ENCODE assay signal across 8 cellular contexts in the genomic region with DNA sequence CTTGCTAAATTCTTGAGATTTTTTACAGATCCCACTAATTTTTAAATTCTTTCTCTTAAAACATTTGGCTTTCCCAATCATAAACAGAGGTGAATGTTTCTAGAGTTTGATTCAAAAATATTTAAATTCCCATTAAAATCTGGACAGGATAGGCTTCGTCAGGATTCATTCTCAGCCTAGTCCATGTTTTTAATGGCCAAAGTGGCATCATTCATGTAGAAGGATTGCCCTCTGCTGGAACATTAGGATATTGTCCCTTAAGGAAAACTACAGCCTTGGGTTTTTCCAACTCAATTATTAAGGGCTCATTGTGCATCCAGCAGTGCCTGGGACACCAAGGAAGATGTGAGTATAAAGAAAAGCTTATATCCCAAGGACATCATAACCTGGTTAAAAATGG.
A peak's percentile ranks its signal among the peaks of the same experiment; 100 is the strongest.
DNase-seq lines count a peak whose midpoint lies in the region; ATAC-seq and TF ChIP-seq lines count a peak whose summit lies in the region.

No MANE protein-coding gene starts in this region.

- H3K4me3 ChIP-seq in OCI-LY7 (ENCODE audit: low read depth, low read length, poor library complexity, severe bottlenecking) (no peak overlapping the region), epithelial cell of proximal tubule (ENCODE audit: low read depth, low read length) (no peak overlapping the region)

- no peak overlapping the region for H3K27ac Mint-ChIP-seq in neural crest cell (ENCODE audit: unreplicated experiment)
- no peak overlapping the region for H3K27ac Mint-ChIP-seq in activated CD8-positive, alpha-beta T cell treated with anti-CD3 and anti-CD28 coated beads, Interleukin-2, amount 10 ng/mL, durations not matched to agents 7 days and 5 days

- H4K20me1 ChIP-seq in OCI-LY7 (ENCODE audit: insufficient read depth, low read length): no peaks in the 10 kb centered on the region

- no peak overlapping the region for H2AFZ ChIP-seq in OCI-LY7 (ENCODE audit: low read length)

- CTCF ChIA-PET in OCI-LY7 (lab: Charles Lee; ENCODE audit: unreplicated experiment): interaction anchor here (0.6 to 2.0 kb wide), 2 partner anchors 65 to 69 kb away, joined by 3 to 8 read pairs; no protein-coding TSS in a partner anchor
- CTCF ChIA-PET in activated CD8-positive, alpha-beta T cell treated with anti-CD3 and anti-CD28 coated beads, Interleukin-2, amount 10 ng/mL, durations not matched to agents 7 days and 5 days (lab: Charles Lee): no interaction called here

- no peak overlapping the region for H3K4me3 Mint-ChIP-seq in neural crest cell
- no peak overlapping the region for H3K4me3 Mint-ChIP-seq in activated CD8-positive, alpha-beta T cell treated with anti-CD3 and anti-CD28 coated beads, Interleukin-2, amount 10 ng/mL, durations not matched to agents 7 days and 5 days

- peaks cover 13% of the 10 kb centered on the region for H3K36me3 Mint-ChIP-seq in neural crest cell (ENCODE audit: low read depth)
- H3K36me3 Mint-ChIP-seq in activated CD8-positive, alpha-beta T cell treated with anti-CD3 and anti-CD28 coated beads, Interleukin-2, amount 10 ng/mL, durations not matched to agents 7 days and 5 days (ENCODE audit: low read depth): no peaks in the 10 kb centered on the region

- no peak overlapping the region for H3K4me2 ChIP-seq in OCI-LY7 (ENCODE audit: low read length)

- H3K36me3 ChIP-seq in OCI-LY7 (ENCODE audit: insufficient read depth, low read length): no peaks in the 10 kb centered on the region

- DNase-seq in COLO829 (ENCODE audit: low spot score): peak; percentile 77
- peak; percentile 38 for DNase-seq in HS-5 (ENCODE audit: low read depth)
- DNase-seq in OCI-LY7 (ENCODE audit: low spot score): peak; percentile 31
- peak; percentile 12 for DNase-seq in epithelial cell of proximal tubule (ENCODE audit: low read depth)
- DNase-seq in neural crest cell (ENCODE audit: low read depth, low spot score): no peak
- DNase-seq in activated CD8-positive, alpha-beta T cell treated with anti-CD3 and anti-CD28 coated beads, Interleukin-2, amount 10 ng/mL, durations not matched to agents 7 days and 5 days: no peak
- no peak for DNase-seq in activated gamma-delta T cell treated with Interleukin-2 at 50 U/mL for 16 hours

- peaks cover 5% of the 10 kb centered on the region for H3K9me3 Mint-ChIP-seq in neural crest cell
- no peaks in the 10 kb centered on the region for H3K9me3 Mint-ChIP-seq in activated CD8-positive, alpha-beta T cell treated with anti-CD3 and anti-CD28 coated beads, Interleukin-2, amount 10 ng/mL, durations not matched to agents 7 days and 5 days (ENCODE audit: insufficient read depth)

- intact Hi-C loops in OCI-LY7 (cut with micrococcal nuclease; ENCODE audit: unreplicated experiment): loop anchor here (1.0 to 5.0 kb wide), 2 partner anchors 69 to 185 kb away; no protein-coding TSS in a partner anchor

- no peaks in the 10 kb centered on the region for H3K9me3 ChIP-seq in OCI-LY7 (ENCODE audit: low read length)

- no peaks in the 10 kb centered on the region for H3K27me3 Mint-ChIP-seq in neural crest cell (ENCODE audit: low read depth)
- peaks cover 7% of the 10 kb centered on the region for H3K27me3 Mint-ChIP-seq in activated CD8-positive, alpha-beta T cell treated with anti-CD3 and anti-CD28 coated beads, Interleukin-2, amount 10 ng/mL, durations not matched to agents 7 days and 5 days (ENCODE audit: low read depth)

- POLR2A ChIA-PET in OCI-LY7 (lab: Charles Lee): interaction anchor here (0.6 kb wide), 1 partner anchor 69 kb away, joined by 3 read pairs; no protein-coding TSS in a partner anchor
- POLR2A ChIA-PET in activated CD8-positive, alpha-beta T cell treated with anti-CD3 and anti-CD28 coated beads, Interleukin-2, amount 10 ng/mL, durations not matched to agents 7 days and 5 days (lab: Charles Lee): no interaction called here

- no peaks in the 10 kb centered on the region for H3K4me1 Mint-ChIP-seq in neural crest cell
- H3K4me1 Mint-ChIP-seq in activated CD8-positive, alpha-beta T cell treated with anti-CD3 and anti-CD28 coated beads, Interleukin-2, amount 10 ng/mL, durations not matched to agents 7 days and 5 days (ENCODE audit: low read depth): no peaks in the 10 kb centered on the region

- ATAC-seq in GM21423 (IDR thresholded peaks at IDR 0.05; ENCODE audit: unreplicated experiment): no peak
- no peak for ATAC-seq in activated CD8-positive, alpha-beta T cell treated with anti-CD3 and anti-CD28 coated beads, Interleukin-2, amount 10 ng/mL, durations not matched to agents 7 days and 5 days

- BruUV-seq in OCI-LY7 (replicated peaks; lab: Mats Ljungman, UMichigan): no TSS peak

- H3K9me2 ChIP-seq in OCI-LY7 (ENCODE audit: insufficient read depth, low read length): no peaks in the 10 kb centered on the region

- no peak overlapping the region for H3K27ac ChIP-seq in OCI-LY7 (ENCODE audit: low read depth, low read length, poor library complexity, severe bottlenecking)

- H3K79me2 ChIP-seq in OCI-LY7 (ENCODE audit: insufficient read depth, low read depth, low read length): no peaks in the 10 kb centered on the region

- no peaks in the 10 kb centered on the region for H3K4me1 ChIP-seq in OCI-LY7 (ENCODE audit: insufficient read depth, low read length, poor library complexity, severe bottlenecking)

- peak; percentile 71 for TF ChIP-seq CTCF in OCI-LY7 (conservative IDR thresholded peaks at IDR 0.05; ENCODE audit: low read length)
- TF ChIP-seq CTCF in epithelial cell of proximal tubule (conservative IDR thresholded peaks at IDR 0.05; ENCODE audit: low read depth, low read length): peak; percentile 80
- peak; percentile 80 for TF ChIP-seq CTCF in neural crest cell (conservative IDR thresholded peaks at IDR 0.05)

Comparison
In these comparisons a context has a peak if more than half of its experiments do, and no peak if none do; other contexts are left out.
1. DNase-seq: peak in COLO829 (single experiment), HS-5 (single experiment), OCI-LY7 (single experiment) and epithelial cell of proximal tubule (single experiment); none in neural crest cell (single experiment), activated CD8-positive, alpha-beta T cell treated with anti-CD3 and anti-CD28 coated beads, Interleukin-2, amount 10 ng/mL, durations not matched to agents 7 days and 5 days (single experiment) and activated gamma-delta T cell treated with Interleukin-2 at 50 U/mL for 16 hours (single experiment).
2. Peak in every context shown above with its lines, with median percentiles within 50 percentile points of each other: CTCF ChIP-seq.